In genomic region chr19:1018932-1019615, GRCh38 we compare ENCODE assay signal across 1 cellular context.
TF ChIP-seq lines count a peak whose summit lies in the region.

No MANE protein-coding gene starts in this region.

TF ChIP-seq in liver, 16 proteins besides CTCF, POLR2A, EP300 and RAD21 (continued from another document):
- no peak for TF ChIP-seq ZBTB33 (IDR thresholded peaks at IDR 0.05)
- TF ChIP-seq MAX (IDR thresholded peaks at IDR 0.05) = no peak
- TF ChIP-seq SP1 (IDR thresholded peaks at IDR 0.05) = no peak
- no peak for TF ChIP-seq EGR1 (IDR thresholded peaks at IDR 0.05; ENCODE audit: low read depth in 2 of 2)
